ENCODE assay signal across 11 cellular contexts in genomic region chr12:120720234-120720968, GRCh38. TPM values are rescaled to one million over a fixed set of nuclear protein-coding genes. Genes with fewer than 3 reads are reported as not detected.
DNase-seq lines count a peak whose midpoint lies in the region; ATAC-seq, FAIRE-seq and TF ChIP-seq lines count a peak whose summit lies in the region.
"Had no signal": no experiment of that assay in that cellular context is flagged by ENCODE, and none has a peak within 500 bp of the region (broad histone marks: within the 10 kb centered on the region; RNA-seq: fewer than 3 reads in every experiment).

No MANE protein-coding gene starts in this region.

- no peak for DNase-seq in activated CD4-positive, alpha-beta T cell treated with anti-CD3 and anti-CD28 coated beads for 36 hours
- no peak for DNase-seq in activated CD4-positive, alpha-beta T cell treated with anti-CD3 and anti-CD28 coated beads for 4 hours
- peak in 3 of 4 experiments; percentile 38 to 75 (median 51) for DNase-seq in K562 (ENCODE audit: extremely low read depth in 1 of 4, low spot score in 3 of 4)
- DNase-seq in hypothalamus (lab: John Stamatoyannopoulos, UW), result peak in 32 of 51 donors; percentile 9 to 76 (median 38)
- no peak for DNase-seq in suprapubic skin (ENCODE audit: low spot score in 2 of 2)
- DNase-seq in GM20000 (ENCODE audit: low spot score), result no peak
- DNase-seq: NCI-H1694 treated with DMSO at 0.1 percent for 48 hours; stimulated activated CD4-positive, alpha-beta T cell treated with anti-CD3 and anti-CD28 coated beads, Interleukin-15, amount 100 ng/mL, for 24 hours had no signal

- H3K27ac ChIP-seq in K562 (ENCODE audit: extremely low read depth, low read depth, low read length) (peak overlapping the region; percentile 58), suprapubic skin (peak overlapping the region; percentile 24)

- BruUV-seq in K562 (replicated peaks; lab: Mats Ljungman, UMichigan), result no TSS peak

- H3K27ac Mint-ChIP-seq in activated CD4-positive, alpha-beta T cell treated with anti-CD3 and anti-CD28 coated beads for 36 hours, result peak overlapping the region; percentile 15

- no peak for TF ChIP-seq RAD21 in K562 (CRISPR knock-in tag; conservative IDR thresholded peaks at IDR 0.05 in 1 of 2, IDR thresholded peaks at IDR 0.05 in 1 of 2)

- H3K27me3 ChIP-seq in K562 (ENCODE audit: control insufficient read depth in 2 of 2, insufficient read depth in 2 of 2, low read length in 2 of 2) (no peaks in the 10 kb centered on the region), suprapubic skin (no peaks in the 10 kb centered on the region)

- H2AFZ ChIP-seq in K562 (ENCODE audit: low read depth, low read length), result no peak overlapping the region

- peaks cover 23% of the 10 kb centered on the region for H3K4me1 Mint-ChIP-seq in activated CD4-positive, alpha-beta T cell treated with anti-CD3 and anti-CD28 coated beads for 36 hours

- intact Hi-C loops in activated CD4-positive, alpha-beta T cell treated with anti-CD3 and anti-CD28 coated beads for 36 hours (cut with DNase I, micrococcal nuclease), result no loop called here
- intact Hi-C loops in K562 (cut with micrococcal nuclease), result no loop called here

- peak; percentile 48 for FAIRE-seq in K562 (lab: Jason Lieb, UNC)
- FAIRE-seq: endometrium had no signal

- H3K9me1 ChIP-seq in K562 (ENCODE audit: control insufficient read depth, insufficient read depth, low read length), result no peaks in the 10 kb centered on the region

- H3K4me3 Mint-ChIP-seq in activated CD4-positive, alpha-beta T cell treated with anti-CD3 and anti-CD28 coated beads for 36 hours, result no peak overlapping the region

- POLR2A ChIA-PET in activated CD4-positive, alpha-beta T cell treated with anti-CD3 and anti-CD28 coated beads for 36 hours (lab: Charles Lee), result no interaction called here
- POLR2A ChIA-PET in K562 (lab: Yijun Ruan, JAX), result interaction anchor here (0.5 to 2.4 kb wide), 14 partner anchors 9 to 519 kb away, joined by 3 to 22 read pairs (median 3); partner anchors contain the start of genes RNU4-1, RNU4-2, RPLP0 and UNC119B

- H3K9me3 ChIP-seq in K562 (replicated peaks; ENCODE audit: control insufficient read depth, insufficient read depth, low read depth, low read length) (no peaks in the 10 kb centered on the region), suprapubic skin (no peaks in the 10 kb centered on the region)

- no peak for TF ChIP-seq EP300 in K562 (IDR thresholded peaks at IDR 0.05; ENCODE audit: low read length)
- no peak for TF ChIP-seq EP300 in suprapubic skin (IDR thresholded peaks at IDR 0.05)

- peak overlapping the region; percentile 47 for H3K4me2 ChIP-seq in K562 (ENCODE audit: insufficient read depth, low read length)

- peaks cover 60% of the 10 kb centered on the region for H3K36me3 Mint-ChIP-seq in activated CD4-positive, alpha-beta T cell treated with anti-CD3 and anti-CD28 coated beads for 36 hours (ENCODE audit: low read depth)

- no peak for TF ChIP-seq POLR2A in K562 (conservative IDR thresholded peaks at IDR 0.05)
- TF ChIP-seq POLR2A in suprapubic skin (IDR thresholded peaks at IDR 0.05), result no peak

- H3K27me3 Mint-ChIP-seq in activated CD4-positive, alpha-beta T cell treated with anti-CD3 and anti-CD28 coated beads for 36 hours, result no peaks in the 10 kb centered on the region

- H3K4me3 ChIP-seq in K562, result no peak overlapping the region
- H3K4me3 ChIP-seq in suprapubic skin, result no peak overlapping the region

- H3K36me3 ChIP-seq in K562 (ENCODE audit: control insufficient read depth, insufficient read depth, low read length), result peaks cover 75% of the 10 kb centered on the region
- H3K36me3 ChIP-seq in suprapubic skin, result peaks cover 72% of the 10 kb centered on the region

- no peak for TF ChIP-seq CTCF in K562 (IDR thresholded peaks at IDR 0.05 in 2 of 3, conservative IDR thresholded peaks at IDR 0.05 in 1 of 3; ENCODE audit: insufficient read depth in 2 of 3, low read depth in 1 of 3, low read length in 3 of 3)
- TF ChIP-seq CTCF in suprapubic skin (IDR thresholded peaks at IDR 0.05), result no peak
- TF ChIP-seq CTCF in GM20000 (IDR thresholded peaks at IDR 0.05; ENCODE audit: extremely low read depth, missing control alignments), result no peak

- no peaks in the 10 kb centered on the region for H3K9me3 Mint-ChIP-seq in activated CD4-positive, alpha-beta T cell treated with anti-CD3 and anti-CD28 coated beads for 36 hours (ENCODE audit: low read depth)

- H3K79me2 ChIP-seq in K562 (ENCODE audit: control insufficient read depth, insufficient read depth, low read length), result no peaks in the 10 kb centered on the region

- CTCF ChIA-PET in activated CD4-positive, alpha-beta T cell treated with anti-CD3 and anti-CD28 coated beads for 36 hours (lab: Charles Lee), result interaction anchor here (0.9 to 1.2 kb wide), 4 partner anchors 9 to 139 kb away, joined by 3 to 6 read pairs (median 4); partner anchors contain the start of gene POP5
- CTCF ChIA-PET in K562 (lab: Yijun Ruan, JAX; ENCODE audit: low intra/inter-chr PET ratio), result no interaction called here

- no peak for ATAC-seq in activated CD4-positive, alpha-beta T cell treated with anti-CD3 and anti-CD28 coated beads for 36 hours
- ATAC-seq in K562, result peak; percentile 81
- ATAC-seq in HG03439 (IDR thresholded peaks at IDR 0.05; ENCODE audit: unreplicated experiment), result no peak
- ATAC-seq in HG03095 (IDR thresholded peaks at IDR 0.05; ENCODE audit: unreplicated experiment), result no peak

- H4K20me1 ChIP-seq in K562 (replicated peaks; ENCODE audit: control insufficient read depth, insufficient read depth, low read length), result peaks cover 8% of the 10 kb centered on the region; the same call in 1 of the 2 replicates

- in situ Hi-C loops in K562 (cut with MboI), result no loop called here

- peak overlapping the region; percentile 36 to 83; a peak in 2 of 4 replicates for H3K9ac ChIP-seq in K562 (ENCODE audit: insufficient read depth in 1 of 2, low read depth in 2 of 2, low read length in 2 of 2)

- WGBS in K562 (ENCODE audit: insufficient coverage, low coverage, missing lambda C conversion rate), result 38% methylated on average over 7 of the region's 7 CpGs
- 78% methylated on average over 7 of the region's 7 CpGs for WGBS in suprapubic skin

- H3K4me1 ChIP-seq in K562 (replicated peaks in 1 of 2; ENCODE audit: control insufficient read depth in 2 of 2, insufficient read depth in 2 of 2, low read length in 2 of 2), result peaks cover 29 to 37% of the 10 kb centered on the region in 2 experiments; a peak in 4 of 5 replicates
- peaks cover 15% of the 10 kb centered on the region for H3K4me1 ChIP-seq in suprapubic skin

RNA-seq across cellular contexts. Expression of gene ACADS, which starts 5.2 kb away (rescaled TPM):
- 10 to 100 TPM; 10.1 to 17.4 TPM for total RNA-seq in activated CD4-positive, alpha-beta T cell treated with anti-CD3 and anti-CD28 coated beads for 36 hours
- 6.2 and 32.9 TPM in 2 replicates for total RNA-seq in K562 (2011; cell fraction: chromatin; rRNA removed; ENCODE audit: low replicate concordance)
- 34.2 and 46.8 TPM in 2 replicates for total RNA-seq in K562 (2011; cell fraction: nucleolus; rRNA removed)
- 17.8 and 18.3 TPM in 2 replicates for total RNA-seq in K562 (2011; cell fraction: nucleoplasm; rRNA removed)
- total RNA-seq in K562 (2014; rRNA removed), result 20.2 and 20.3 TPM in 2 replicates
- total RNA-seq in K562 (2014; rRNA removed; fragmentation: Illumina TruSeq; extraction: Trizol), result 2.1 and 3.1 TPM in 2 replicates
- 8.8 and 9.0 TPM in 2 replicates for total RNA-seq in K562 (2015; rRNA removed; fragmentation: Illumina TruSeq; extraction: Trizol)
- total RNA-seq in K562 (2021), result 17.2 and 18.5 TPM in 2 replicates
- polyA plus RNA-seq in K562 (2011; rRNA removed), result 13.6 and 14.1 TPM in 2 replicates
- polyA plus RNA-seq in K562 (2011; cell fraction: cytosol; rRNA removed), result 15.7 and 34.6 TPM in 2 replicates
- 34.9 and 56.3 TPM in 2 replicates for polyA plus RNA-seq in K562 (2011; cell fraction: nucleus; rRNA removed)
- polyA plus RNA-seq in K562 (2012), result 10.1 and 22.2 TPM in 2 replicates
- 3.3 and 8.3 TPM in 2 replicates for polyA plus RNA-seq in K562 (2014; fragmentation: Illumina TruSeq; extraction: Trizol)
- polyA plus RNA-seq in K562 (2014; fragmentation: Nextera tagmentation; extraction: Ambion mirVana), result under 1 TPM; 0.06 to 0.14 TPM
- 18.3 and 20.3 TPM in 2 replicates for polyA plus RNA-seq in K562 (2014; rRNA removed)
- 2.3 and 3.0 TPM in 2 replicates for polyA minus RNA-seq in K562 (2011; rRNA and poly(A)+ RNA removed)
- 10.6 and 11.6 TPM in 2 replicates for polyA minus RNA-seq in K562 (2011; cell fraction: cytosol; rRNA and poly(A)+ RNA removed)
- polyA minus RNA-seq in K562 (2011; cell fraction: nucleus; rRNA and poly(A)+ RNA removed), result 11.1 and 14.4 TPM in 2 replicates
- total RNA-seq in suprapubic skin, result 10 to 100 TPM; 19.6 to 27.6 (median 24.4) TPM

RNA-seq across cellular contexts. Expression of gene UNC119B, which starts 10.1 kb away (rescaled TPM):
- 10 to 100 TPM; 20.1 to 26.6 TPM for total RNA-seq in activated CD4-positive, alpha-beta T cell treated with anti-CD3 and anti-CD28 coated beads for 36 hours
- 18.7 and 28.7 TPM in 2 replicates for total RNA-seq in K562 (2011; cell fraction: chromatin; rRNA removed; ENCODE audit: low replicate concordance)
- total RNA-seq in K562 (2011; cell fraction: nucleolus; rRNA removed), result 23.0 and 27.2 TPM in 2 replicates
- total RNA-seq in K562 (2011; cell fraction: nucleoplasm; rRNA removed), result 21.1 and 23.8 TPM in 2 replicates
- 14.6 and 15.1 TPM in 2 replicates for total RNA-seq in K562 (2014; rRNA removed)
- 11.9 and 13.8 TPM in 2 replicates for total RNA-seq in K562 (2014; rRNA removed; fragmentation: Illumina TruSeq; extraction: Trizol)
- 9.2 and 9.3 TPM in 2 replicates for total RNA-seq in K562 (2015; rRNA removed; fragmentation: Illumina TruSeq; extraction: Trizol)
- total RNA-seq in K562 (2021), result 22.2 and 25.0 TPM in 2 replicates
- polyA plus RNA-seq in K562 (2011; rRNA removed), result 26.5 and 34.5 TPM in 2 replicates
- polyA plus RNA-seq in K562 (2011; cell fraction: cytosol; rRNA removed), result 23.8 and 27.8 TPM in 2 replicates
- 28.8 and 32.2 TPM in 2 replicates for polyA plus RNA-seq in K562 (2011; cell fraction: nucleus; rRNA removed)
- 17.9 and 20.1 TPM in 2 replicates for polyA plus RNA-seq in K562 (2012)
- polyA plus RNA-seq in K562 (2014; fragmentation: Illumina TruSeq; extraction: Trizol), result 16.5 and 19.5 TPM in 2 replicates
- 1 to 10 TPM; 4.0 to 6.5 TPM for polyA plus RNA-seq in K562 (2014; fragmentation: Nextera tagmentation; extraction: Ambion mirVana)
- 20.2 and 21.6 TPM in 2 replicates for polyA plus RNA-seq in K562 (2014; rRNA removed)
- polyA minus RNA-seq in K562 (2011; rRNA and poly(A)+ RNA removed), result 28.0 and 45.8 TPM in 2 replicates
- polyA minus RNA-seq in K562 (2011; cell fraction: cytosol; rRNA and poly(A)+ RNA removed), result 13.2 and 21.8 TPM in 2 replicates
- 17.6 and 18.5 TPM in 2 replicates for polyA minus RNA-seq in K562 (2011; cell fraction: nucleus; rRNA and poly(A)+ RNA removed)
- total RNA-seq in suprapubic skin, result 10 to 100 TPM; 14.2 to 27.6 (median 19.3) TPM

RNA-seq across cellular contexts. Expression of gene MLEC, which starts 33.5 kb away (rescaled TPM):
- total RNA-seq in activated CD4-positive, alpha-beta T cell treated with anti-CD3 and anti-CD28 coated beads for 36 hours, result 10 to 100 TPM; 70.6 to 89.5 TPM
- 88.8 and 90.6 TPM in 2 replicates for total RNA-seq in K562 (2011; cell fraction: chromatin; rRNA removed; ENCODE audit: low replicate concordance)
- 52.4 and 69.7 TPM in 2 replicates for total RNA-seq in K562 (2011; cell fraction: nucleolus; rRNA removed)
- 97.0 and 104 TPM in 2 replicates for total RNA-seq in K562 (2011; cell fraction: nucleoplasm; rRNA removed)
- total RNA-seq in K562 (2014; rRNA removed) (57.8 and 63.6 TPM in 2 replicates), K562 (2014; rRNA removed; fragmentation: Illumina TruSeq; extraction: Trizol) (90.7 and 93.1 TPM in 2 replicates), K562 (2015; rRNA removed; fragmentation: Illumina TruSeq; extraction: Trizol) (102 and 108 TPM in 2 replicates), K562 (2021) (92.9 and 104 TPM in 2 replicates), suprapubic skin (10 to 100 TPM; 34.8 to 72.6 (median 60.4) TPM)
- polyA plus RNA-seq in K562 (2011; rRNA removed) (40.2 and 51.9 TPM in 2 replicates), K562 (2014; fragmentation: Illumina TruSeq; extraction: Trizol) (73.7 and 94.6 TPM in 2 replicates), K562 (2014; fragmentation: Nextera tagmentation; extraction: Ambion mirVana) (10 to 100 TPM; 18.5 to 20.5 TPM), K562 (2014; rRNA removed) (40.9 and 45.3 TPM in 2 replicates)
- 11.9 and 30.2 TPM in 2 replicates for polyA plus RNA-seq in K562 (2011; cell fraction: cytosol; rRNA removed)
- 22.8 and 31.1 TPM in 2 replicates for polyA plus RNA-seq in K562 (2011; cell fraction: nucleus; rRNA removed)
- 51.4 and 67.7 TPM in 2 replicates for polyA plus RNA-seq in K562 (2012)
- 68.4 and 73.2 TPM in 2 replicates for polyA minus RNA-seq in K562 (2011; rRNA and poly(A)+ RNA removed)
- polyA minus RNA-seq in K562 (2011; cell fraction: cytosol; rRNA and poly(A)+ RNA removed), result 40.9 and 51.9 TPM in 2 replicates
- polyA minus RNA-seq in K562 (2011; cell fraction: nucleus; rRNA and poly(A)+ RNA removed), result 6.3 and 17.9 TPM in 2 replicates

Comparison
In these comparisons a context has a peak if more than half of its experiments do, and no peak if none do; other contexts are left out.
1. DNase-seq: peak in K562 (3 of 4) and hypothalamus (32 of 51); none in activated CD4-positive, alpha-beta T cell treated with anti-CD3 and anti-CD28 coated beads for 36 hours (single experiment), activated CD4-positive, alpha-beta T cell treated with anti-CD3 and anti-CD28 coated beads for 4 hours (0 of 2), suprapubic skin (0 of 2) and GM20000 (single experiment).